In genomic region chr2:144996225-144996795, GRCh38 we compare ENCODE assay signal across 16 cellular contexts.
DNase-seq lines count a peak whose midpoint lies in the region; ATAC-seq and TF ChIP-seq lines count a peak whose summit lies in the region.
"Had no signal": no experiment of that assay in that cellular context is flagged by ENCODE, and none has a peak within 500 bp of the region (broad histone marks: within the 10 kb centered on the region; RNA-seq: fewer than 3 reads in every experiment).

No MANE protein-coding gene starts in this region.

- no peak for TF ChIP-seq CTCF in astrocyte of the spinal cord (IDR thresholded peaks at IDR 0.05; ENCODE audit: low read depth, low read length)
- TF ChIP-seq CTCF in left ventricle myocardium inferior (IDR thresholded peaks at IDR 0.05; ENCODE audit: borderline replicate concordance) = no peak

- no peak overlapping the region for H3K4me3 Mint-ChIP-seq in stimulated activated memory B cell treated with anti-CD40 and anti-IgM and Interleukin-4, amounts not matched to agents 10 μg/mL and 1 μg/mL and 100 μg/mL, for 72 hours
- H3K4me3 Mint-ChIP-seq: activated T-cell treated with anti-CD3 and anti-CD28 coated beads, Interleukin-2, amount 50 U/mL, for 72 hours; GM23338 had no signal

- no peaks in the 10 kb centered on the region for H3K36me3 Mint-ChIP-seq in stimulated activated memory B cell treated with anti-CD40 and anti-IgM and Interleukin-4, amounts not matched to agents 10 μg/mL and 1 μg/mL and 100 μg/mL, for 72 hours

- H3K36me3 ChIP-seq in left ventricle myocardium inferior = no peaks in the 10 kb centered on the region
- H3K36me3 ChIP-seq: stomach had no signal

- H3K27me3 Mint-ChIP-seq in stimulated activated memory B cell treated with anti-CD40 and anti-IgM and Interleukin-4, amounts not matched to agents 10 μg/mL and 1 μg/mL and 100 μg/mL, for 72 hours = peaks cover 9% of the 10 kb centered on the region

- H3K9me3 Mint-ChIP-seq in stimulated activated memory B cell treated with anti-CD40 and anti-IgM and Interleukin-4, amounts not matched to agents 10 μg/mL and 1 μg/mL and 100 μg/mL, for 72 hours = no peaks in the 10 kb centered on the region
- H3K9me3 Mint-ChIP-seq: activated T-cell treated with anti-CD3 and anti-CD28 coated beads, Interleukin-2, amount 50 U/mL, for 72 hours had no signal

- no peak overlapping the region for H3K4me3 ChIP-seq in astrocyte of the spinal cord (ENCODE audit: low read depth, low read length)
- no peak overlapping the region for H3K4me3 ChIP-seq in left ventricle myocardium inferior
- H3K4me3 ChIP-seq: GM23338, stomach had no signal

- intact Hi-C loops in left ventricle myocardium inferior (cut with micrococcal nuclease) = loop anchor here (5.0 kb wide), 1 partner anchor 119 kb away; no protein-coding TSS in a partner anchor

- no peak for ATAC-seq in stimulated activated memory B cell treated with anti-CD40 and anti-IgM and Interleukin-4, amounts not matched to agents 10 μg/mL and 1 μg/mL and 100 μg/mL, for 72 hours
- ATAC-seq: activated T-cell treated with anti-CD3 and anti-CD28 coated beads, Interleukin-2, amount 50 U/mL, for 72 hours; GM23338 had no signal

- no peaks in the 10 kb centered on the region for H3K9me3 ChIP-seq in left ventricle myocardium inferior (replicated peaks)
- H3K9me3 ChIP-seq: Caco-2, stomach had no signal

- in situ Hi-C loops in astrocyte of the spinal cord (cut with HindIII; ENCODE audit: low sequenced_read_pairs) = no loop called here

- no peaks in the 10 kb centered on the region for H3K27me3 ChIP-seq in left ventricle myocardium inferior (ENCODE audit: low read depth)
- H3K27me3 ChIP-seq: stomach had no signal

- no peaks in the 10 kb centered on the region for H3K4me1 ChIP-seq in left ventricle myocardium inferior
- H3K4me1 ChIP-seq: Caco-2, stomach had no signal

- no peak overlapping the region for H3K27ac Mint-ChIP-seq in stimulated activated memory B cell treated with anti-CD40 and anti-IgM and Interleukin-4, amounts not matched to agents 10 μg/mL and 1 μg/mL and 100 μg/mL, for 72 hours
- H3K27ac Mint-ChIP-seq: activated T-cell treated with anti-CD3 and anti-CD28 coated beads, Interleukin-2, amount 50 U/mL, for 72 hours; GM23338 had no signal

- DNase-seq in HT1080 (ENCODE audit: low read depth) (peak; percentile 61), astrocyte of the spinal cord (ENCODE audit: low read depth, low spot score) (peak; percentile 79), left ventricle myocardium inferior (no peak), smooth muscle cell of the brain vasculature (ENCODE audit: low read depth, low spot score) (peak; percentile 24), CD1c-positive myeloid dendritic cell (ENCODE audit: extremely low spot score) (no peak), NCI-H748 treated with DMSO at 0.1 percent for 48 hours (lab: John Stamatoyannopoulos, UW) (no peak), NCI-H2196 treated with DMSO at 0.1 percent for 48 hours (lab: John Stamatoyannopoulos, UW; ENCODE audit: unreplicated experiment) (no peak)
- DNase-seq: activated CD4-positive, CD25-positive, alpha-beta regulatory T cell treated with anti-CD3 and anti-CD28 coated beads, Interleukin-2, amount 50 U/mL, for 72 hours; activated T-cell treated with anti-CD3 and anti-CD28 coated beads, Interleukin-2, amount 50 U/mL, for 72 hours; Caco-2; erythroblast; NCI-H1105; stimulated activated CD4-positive, alpha-beta T cell treated with anti-CD3 and anti-CD28 coated beads, Interleukin-4, amount 100 ng/mL, for 24 hours; stomach had no signal

- H3K27ac ChIP-seq in left ventricle myocardium inferior (replicated peaks) = peak overlapping the region; percentile 79

- no peaks in the 10 kb centered on the region for H3K4me1 Mint-ChIP-seq in stimulated activated memory B cell treated with anti-CD40 and anti-IgM and Interleukin-4, amounts not matched to agents 10 μg/mL and 1 μg/mL and 100 μg/mL, for 72 hours

Comparison
In these comparisons a context has a peak if more than half of its experiments do, and no peak if none do; other contexts are left out.
1. DNase-seq: peak in HT1080 (single experiment), astrocyte of the spinal cord (single experiment) and smooth muscle cell of the brain vasculature (single experiment); none in left ventricle myocardium inferior (single experiment), CD1c-positive myeloid dendritic cell (single experiment), NCI-H748 treated with DMSO at 0.1 percent for 48 hours (single experiment) and NCI-H2196 treated with DMSO at 0.1 percent for 48 hours (single experiment).